ENCODE assay signal across 1 cellular context in the genomic region with DNA sequence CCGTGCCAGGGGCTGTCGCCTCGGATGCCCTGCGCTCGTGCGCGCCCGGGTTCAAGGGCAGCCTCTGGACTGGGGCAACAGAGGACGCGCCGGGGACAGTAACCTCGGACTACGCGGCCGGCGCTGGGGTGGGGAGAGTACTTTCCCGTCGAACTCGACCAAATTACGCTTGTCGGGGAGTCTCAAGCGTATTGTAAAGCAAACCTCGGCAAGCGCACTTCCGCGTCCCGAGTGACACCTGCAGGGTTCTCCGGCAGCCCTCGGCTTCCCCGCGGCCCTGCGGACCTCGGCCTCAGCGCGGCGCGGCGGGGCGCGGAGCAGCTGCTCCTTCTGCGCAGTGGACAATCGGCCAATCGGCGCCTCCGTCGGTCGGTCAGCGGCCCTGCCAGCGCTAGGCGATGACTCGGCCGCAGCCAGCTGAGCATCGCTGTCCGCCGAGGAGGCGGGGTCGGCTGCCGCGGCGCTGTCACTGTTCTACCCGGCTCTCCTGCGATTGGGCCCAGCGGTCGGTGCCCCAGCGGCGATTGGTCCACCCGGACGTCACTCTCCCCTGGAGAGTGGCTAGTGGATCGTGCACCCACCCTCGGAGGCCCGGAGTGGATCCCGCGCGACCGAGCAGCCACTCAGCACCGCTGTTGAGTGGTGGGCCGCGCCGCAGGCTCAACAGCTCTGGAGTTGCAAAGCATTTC.
TF ChIP-seq lines count a peak whose summit lies in the region.

A gene with protein sequence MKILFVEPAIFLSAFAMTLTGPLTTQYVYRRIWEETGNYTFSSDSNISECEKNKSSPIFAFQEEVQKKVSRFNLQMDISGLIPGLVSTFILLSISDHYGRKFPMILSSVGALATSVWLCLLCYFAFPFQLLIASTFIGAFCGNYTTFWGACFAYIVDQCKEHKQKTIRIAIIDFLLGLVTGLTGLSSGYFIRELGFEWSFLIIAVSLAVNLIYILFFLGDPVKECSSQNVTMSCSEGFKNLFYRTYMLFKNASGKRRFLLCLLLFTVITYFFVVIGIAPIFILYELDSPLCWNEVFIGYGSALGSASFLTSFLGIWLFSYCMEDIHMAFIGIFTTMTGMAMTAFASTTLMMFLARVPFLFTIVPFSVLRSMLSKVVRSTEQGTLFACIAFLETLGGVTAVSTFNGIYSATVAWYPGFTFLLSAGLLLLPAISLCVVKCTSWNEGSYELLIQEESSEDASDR (minus strand): TSS at position 433 of the 689 bp plus-strand sequence. CDS start 972 bp downstream, outside the sequence.

TF ChIP-seq in SK-N-SH treated with all-trans-retinoic acid at 6 μM for 48 hours, 23 proteins besides CTCF, POLR2A, EP300 and RAD21:
- TF ChIP-seq PPARA (CRISPR knock-in tag; IDR thresholded peaks at IDR 0.05; ENCODE audit: borderline replicate concordance) (no peak), TCF4 (CRISPR knock-in tag; IDR thresholded peaks at IDR 0.05; ENCODE audit: borderline replicate concordance) (no peak), ARNTL (CRISPR knock-in tag; IDR thresholded peaks at IDR 0.05; ENCODE audit: borderline replicate concordance, low read depth) (no peak), ZNF565 (CRISPR knock-in tag; conservative IDR thresholded peaks at IDR 0.05; ENCODE audit: low read depth) (no peak), BACH2 (CRISPR knock-in tag; IDR thresholded peaks at IDR 0.05; ENCODE audit: borderline replicate concordance) (no peak), RARB (CRISPR knock-in tag; IDR thresholded peaks at IDR 0.05) (no peak), ZFP30 (CRISPR knock-in tag; IDR thresholded peaks at IDR 0.05) (no peak), GLIS3 (CRISPR knock-in tag; IDR thresholded peaks at IDR 0.05) (no peak), SNAI2 (CRISPR knock-in tag; IDR thresholded peaks at IDR 0.05) (no peak), TOX (CRISPR knock-in tag; IDR thresholded peaks at IDR 0.05; ENCODE audit: borderline replicate concordance) (no peak), CSDC2 (CRISPR knock-in tag; IDR thresholded peaks at IDR 0.05) (no peak), ISL1 (CRISPR knock-in tag; IDR thresholded peaks at IDR 0.05) (no peak), CREB5 (CRISPR knock-in tag; IDR thresholded peaks at IDR 0.05; ENCODE audit: low read depth) (no peak), ZNF70 (CRISPR knock-in tag; IDR thresholded peaks at IDR 0.05) (no peak)
- TF ChIP-seq, protein P1, sequence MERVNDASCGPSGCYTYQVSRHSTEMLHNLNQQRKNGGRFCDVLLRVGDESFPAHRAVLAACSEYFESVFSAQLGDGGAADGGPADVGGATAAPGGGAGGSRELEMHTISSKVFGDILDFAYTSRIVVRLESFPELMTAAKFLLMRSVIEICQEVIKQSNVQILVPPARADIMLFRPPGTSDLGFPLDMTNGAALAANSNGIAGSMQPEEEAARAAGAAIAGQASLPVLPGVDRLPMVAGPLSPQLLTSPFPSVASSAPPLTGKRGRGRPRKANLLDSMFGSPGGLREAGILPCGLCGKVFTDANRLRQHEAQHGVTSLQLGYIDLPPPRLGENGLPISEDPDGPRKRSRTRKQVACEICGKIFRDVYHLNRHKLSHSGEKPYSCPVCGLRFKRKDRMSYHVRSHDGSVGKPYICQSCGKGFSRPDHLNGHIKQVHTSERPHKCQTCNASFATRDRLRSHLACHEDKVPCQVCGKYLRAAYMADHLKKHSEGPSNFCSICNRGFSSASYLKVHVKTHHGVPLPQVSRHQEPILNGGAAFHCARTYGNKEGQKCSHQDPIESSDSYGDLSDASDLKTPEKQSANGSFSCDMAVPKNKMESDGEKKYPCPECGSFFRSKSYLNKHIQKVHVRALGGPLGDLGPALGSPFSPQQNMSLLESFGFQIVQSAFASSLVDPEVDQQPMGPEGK (CRISPR knock-in tag; IDR thresholded peaks at IDR 0.05; ENCODE audit: borderline replicate concordance) = no peak
- TF ChIP-seq, protein P2, sequence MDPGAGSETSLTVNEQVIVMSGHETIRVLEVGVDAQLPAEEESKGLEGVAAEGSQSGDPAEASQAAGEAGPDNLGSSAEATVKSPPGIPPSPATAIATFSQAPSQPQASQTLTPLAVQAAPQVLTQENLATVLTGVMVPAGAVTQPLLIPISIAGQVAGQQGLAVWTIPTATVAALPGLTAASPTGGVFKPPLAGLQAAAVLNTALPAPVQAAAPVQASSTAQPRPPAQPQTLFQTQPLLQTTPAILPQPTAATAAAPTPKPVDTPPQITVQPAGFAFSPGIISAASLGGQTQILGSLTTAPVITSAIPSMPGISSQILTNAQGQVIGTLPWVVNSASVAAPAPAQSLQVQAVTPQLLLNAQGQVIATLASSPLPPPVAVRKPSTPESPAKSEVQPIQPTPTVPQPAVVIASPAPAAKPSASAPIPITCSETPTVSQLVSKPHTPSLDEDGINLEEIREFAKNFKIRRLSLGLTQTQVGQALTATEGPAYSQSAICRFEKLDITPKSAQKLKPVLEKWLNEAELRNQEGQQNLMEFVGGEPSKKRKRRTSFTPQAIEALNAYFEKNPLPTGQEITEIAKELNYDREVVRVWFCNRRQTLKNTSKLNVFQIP (CRISPR knock-in tag; IDR thresholded peaks at IDR 0.05; ENCODE audit: borderline replicate concordance, low read depth) = no peak
